11 cellular contexts compared by ENCODE assay signal in genomic region chr15:54109014-54109413, GRCh38.
"Had no signal": no experiment of that assay in that cellular context is flagged by ENCODE, and none has a peak within 500 bp of the region (broad histone marks: within the 10 kb centered on the region; RNA-seq: fewer than 3 reads in every experiment).

No MANE protein-coding gene starts in this region.

- H3K9ac ChIP-seq: GM23248 had no signal

- H3K4me2 ChIP-seq: GM23338 had no signal

- DNase-seq: GM23248, GOT3, H7, H9, HCEC 1CT, HFFc6 had no signal

- H3K36me3 ChIP-seq: HAP-1 had no signal

- H2AFZ ChIP-seq: GM23248, GM23338 had no signal

- H3K9me3 ChIP-seq: HAP-1 had no signal

- H3K4me3 ChIP-seq: GM23248, GM23338, HAP-1 had no signal

- FAIRE-seq: H1, H54 had no signal

- ATAC-seq: GM23338, HCT116 had no signal

- H3K27ac ChIP-seq: GM23248 had no signal
